In genomic region chr9:125238127-125238914, GRCh38 we compare ENCODE assay signal across 9 cellular contexts. TPM values are rescaled to one million over a fixed set of nuclear protein-coding genes. Genes with fewer than 3 reads are reported as not detected.
DNase-seq lines count a peak whose midpoint lies in the region; ATAC-seq, FAIRE-seq and TF ChIP-seq lines count a peak whose summit lies in the region.
"Had no signal": no experiment of that assay in that cellular context is flagged by ENCODE, and none has a peak within 500 bp of the region (broad histone marks: within the 10 kb centered on the region; RNA-seq: fewer than 3 reads in every experiment).

No MANE protein-coding gene starts in this region.

- H3K79me2 ChIP-seq in neural cell (replicated peaks; ENCODE audit: insufficient read depth, low read length) = peaks cover 50% of the 10 kb centered on the region

- H3K4me1 Mint-ChIP-seq in Caco-2 (ENCODE audit: low read depth, unreplicated experiment) = peaks cover 20% of the 10 kb centered on the region
- H3K4me1 Mint-ChIP-seq in effector memory CD8-positive, alpha-beta T cell (ENCODE audit: low read depth in 2 of 2) = peaks cover 50 to 59% of the 10 kb centered on the region in 2 donors

- peak overlapping the region; percentile 31 for H3K4me2 ChIP-seq in neural cell (ENCODE audit: low read length)

- H3K9ac ChIP-seq in neural cell (ENCODE audit: low read length) = no peak overlapping the region

- H3F3A ChIP-seq in neural cell (ENCODE audit: insufficient read depth, low read length, poor library complexity, severe bottlenecking) = no peaks in the 10 kb centered on the region

- H3K27me3 ChIP-seq in Caco-2 (replicated peaks; ENCODE audit: control insufficient read depth, insufficient read depth, low read length) = no peaks in the 10 kb centered on the region
- no peaks in the 10 kb centered on the region for H3K27me3 ChIP-seq in neural cell (ENCODE audit: insufficient read depth, low read depth, low read length)

- DNase-seq in Caco-2 (no peak), OCI-M1 (lab: John Stamatoyannopoulos, UW) (peak; percentile 44), COLO668 (lab: John Stamatoyannopoulos, UW; ENCODE audit: unreplicated experiment) (no peak), HTR-8/SVneo (ENCODE audit: insufficient read length, low spot score) (no peak)
- no peak for DNase-seq in effector memory CD8-positive, alpha-beta T cell
- DNase-seq in stimulated activated CD4-positive, alpha-beta T cell treated with anti-CD3 and anti-CD28 coated beads, Interleukin-4, amount 100 ng/mL, for 4 hours = no peak
- DNase-seq: SHP77 had no signal

- no peak for TF ChIP-seq CTCF in Caco-2 (IDR thresholded peaks at IDR 0.05; ENCODE audit: insufficient read depth in 1 of 2, low read depth in 1 of 2, low read length in 1 of 2, severe bottlenecking in 1 of 2, unreplicated experiment in 1 of 2)
- TF ChIP-seq CTCF in neural cell (IDR thresholded peaks at IDR 0.05; ENCODE audit: poor library complexity, severe bottlenecking) = no peak

- H3K27ac Mint-ChIP-seq in Caco-2 (ENCODE audit: unreplicated experiment) = peak overlapping the region; percentile 45
- peak overlapping the region; percentile 100 for H3K27ac Mint-ChIP-seq in effector memory CD8-positive, alpha-beta T cell

- no peak overlapping the region for H2AFZ ChIP-seq in neural cell (ENCODE audit: low read depth, low read length)

- H3K36me3 Mint-ChIP-seq in Caco-2 (ENCODE audit: insufficient read depth, unreplicated experiment) = peaks cover 88% of the 10 kb centered on the region
- peaks cover 85% of the 10 kb centered on the region for H3K36me3 Mint-ChIP-seq in effector memory CD8-positive, alpha-beta T cell (ENCODE audit: insufficient read depth)

- TF ChIP-seq RAD21 in neural cell (conservative IDR thresholded peaks at IDR 0.05) = no peak

- no peaks in the 10 kb centered on the region for H3K9me2 ChIP-seq in neural cell (ENCODE audit: insufficient read depth, low read length)

- peak overlapping the region; percentile 65 for H3K4me3 Mint-ChIP-seq in Caco-2 (ENCODE audit: unreplicated experiment)
- peak overlapping the region; percentile 98 to 99 for H3K4me3 Mint-ChIP-seq in effector memory CD8-positive, alpha-beta T cell

- H3K9me3 ChIP-seq in Caco-2 (no peaks in the 10 kb centered on the region), neural cell (ENCODE audit: low read length) (no peaks in the 10 kb centered on the region)

- H3K4me3 ChIP-seq in Caco-2 (ENCODE audit: low read depth, low read length) (no peak overlapping the region), neural cell (ENCODE audit: low read length) (peak overlapping the region; percentile 90)

- no peak overlapping the region for H3K27ac ChIP-seq in neural cell (ENCODE audit: low read length)

- H4K20me1 ChIP-seq in neural cell (ENCODE audit: insufficient read depth) = no peaks in the 10 kb centered on the region

- no TSS peak for BruUV-seq in Caco-2 (replicated peaks; lab: Mats Ljungman, UMichigan)

- H3K36me3 ChIP-seq in Caco-2 (ENCODE audit: control insufficient read depth, insufficient read depth, low read length) (no peaks in the 10 kb centered on the region; the same call in 1 of the 2 replicates), neural cell (ENCODE audit: insufficient read depth, low read length) (peaks cover 22% of the 10 kb centered on the region)

- H3K27me3 Mint-ChIP-seq in Caco-2 (ENCODE audit: insufficient read depth, unreplicated experiment) = no peaks in the 10 kb centered on the region
- H3K27me3 Mint-ChIP-seq in effector memory CD8-positive, alpha-beta T cell = no peaks in the 10 kb centered on the region

- TF ChIP-seq EP300 in neural cell (conservative IDR thresholded peaks at IDR 0.05; ENCODE audit: poor library complexity, severe bottlenecking) = no peak

- ATAC-seq in effector memory CD8-positive, alpha-beta T cell (replicated peaks) = no peak
- no peak for ATAC-seq in HG03108 (IDR thresholded peaks at IDR 0.05; ENCODE audit: unreplicated experiment)

- peaks cover 25% of the 10 kb centered on the region; the same call in 1 of the 2 replicates for H3K4me1 ChIP-seq in Caco-2

- POLR2A ChIA-PET in Caco-2 (lab: Charles Lee) = interaction anchor here (0.6 to 1.2 kb wide), 2 partner anchors 23 to 37 kb away, joined by 3 read pairs; partner anchors contain the start of gene GAPVD1

- no peaks in the 10 kb centered on the region for H3K9me3 Mint-ChIP-seq in Caco-2 (ENCODE audit: unreplicated experiment)
- no peaks in the 10 kb centered on the region for H3K9me3 Mint-ChIP-seq in effector memory CD8-positive, alpha-beta T cell

- FAIRE-seq in HTR-8/SVneo (lab: Jason Lieb, UNC) = no peak

- intact Hi-C loops in Caco-2 (cut with micrococcal nuclease; ENCODE audit: unreplicated experiment) = no loop called here

- CTCF ChIA-PET in Caco-2 (lab: Charles Lee) = no interaction called here

TF ChIP-seq in neural cell, 6 proteins besides CTCF, POLR2A, EP300 and RAD21:
- TF ChIP-seq REST (IDR thresholded peaks at IDR 0.05; ENCODE audit: borderline replicate concordance) (no peak), EZH2 (IDR thresholded peaks at IDR 0.05; ENCODE audit: borderline replicate concordance, insufficient read depth, low read length, poor library complexity, severe bottlenecking) (no peak), POLR2AphosphoS5 (IDR thresholded peaks at IDR 0.05) (no peak), MXI1 (conservative IDR thresholded peaks at IDR 0.05; ENCODE audit: poor library complexity, severe bottlenecking) (no peak), SMC3 (conservative IDR thresholded peaks at IDR 0.05; ENCODE audit: poor library complexity) (no peak), TAF1 (IDR thresholded peaks at IDR 0.05; ENCODE audit: low read depth) (no peak)

RNA-seq across cellular contexts. Expression of gene HSPA5, which starts 2.8 kb away (rescaled TPM):
- total RNA-seq in Caco-2 (2022) = 287 and 288 TPM in 2 replicates
- polyA plus RNA-seq in neural cell = 17.6 and 20.7 TPM in 2 replicates
- 39.9 and 46.1 TPM in 2 replicates for polyA minus RNA-seq in neural cell

RNA-seq across cellular contexts. Expression of gene GAPVD1, which starts 23.3 kb away (rescaled TPM):
- 66.2 TPM in 2 replicates for total RNA-seq in Caco-2 (2022)
- polyA plus RNA-seq in neural cell = 39.4 and 49.2 TPM in 2 replicates
- polyA minus RNA-seq in neural cell = 97.6 and 111 TPM in 2 replicates

RNA-seq across cellular contexts. Expression of gene RABEPK, which starts 38.0 kb away (rescaled TPM):
- 28.1 and 28.4 TPM in 2 replicates for total RNA-seq in Caco-2 (2022)
- polyA plus RNA-seq in neural cell = 58.2 and 67.2 TPM in 2 replicates
- 22.1 and 24.8 TPM in 2 replicates for polyA minus RNA-seq in neural cell

RNA-seq across cellular contexts. Expression of gene PPP6C, which starts 48.7 kb away (rescaled TPM):
- 37.4 and 41.2 TPM in 2 replicates for total RNA-seq in Caco-2 (2022)
- 21.4 and 25.1 TPM in 2 replicates for polyA plus RNA-seq in neural cell
- polyA minus RNA-seq in neural cell = 34.8 and 43.8 TPM in 2 replicates
